Comparison of ENCODE assay signal across 8 cellular contexts in the genomic region with DNA sequence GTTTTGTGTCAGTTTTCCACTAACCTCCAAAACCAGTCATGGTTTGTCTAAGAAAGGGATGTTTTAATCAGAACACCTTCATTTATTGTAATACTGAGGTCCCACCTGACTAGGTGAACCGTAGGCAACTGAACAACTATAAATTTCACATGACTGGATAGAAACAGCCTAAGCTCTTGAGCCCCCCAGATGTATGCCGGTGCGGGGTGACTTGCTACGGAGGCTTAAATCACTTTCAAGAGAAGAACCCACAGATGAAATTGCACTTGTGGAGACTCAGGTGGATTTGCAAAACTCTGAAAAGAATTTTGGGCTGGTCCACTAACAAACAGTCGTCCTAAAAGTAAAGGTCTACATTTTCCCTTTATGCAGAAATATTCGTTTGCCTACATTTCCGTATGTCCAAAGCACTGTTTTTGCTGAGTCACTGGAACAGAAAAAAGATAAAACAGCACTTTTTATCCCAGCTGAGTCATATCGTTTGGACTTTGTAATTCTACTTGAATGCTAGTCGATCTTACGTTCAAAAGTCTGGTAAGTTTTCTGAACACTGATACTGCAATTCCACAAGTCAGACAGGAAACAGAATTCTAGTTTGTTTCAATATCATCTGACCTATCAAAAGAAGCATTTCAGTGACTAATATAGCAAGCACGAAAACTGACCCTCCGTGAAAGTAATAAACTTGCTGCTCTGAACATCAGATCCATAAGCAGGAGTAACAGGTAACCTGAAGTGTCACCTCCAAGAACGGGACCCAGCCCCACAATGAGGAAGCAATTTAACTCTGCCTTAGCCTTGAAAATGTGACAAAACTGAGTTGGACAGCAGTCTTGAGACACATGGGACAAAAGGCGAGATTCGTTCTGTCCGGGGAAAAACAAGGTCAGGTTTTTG. TPM values are rescaled to one million over a fixed set of nuclear protein-coding genes. Genes with fewer than 3 reads are reported as not detected.
DNase-seq lines count a peak whose midpoint lies in the region; ATAC-seq and TF ChIP-seq lines count a peak whose summit lies in the region.

No MANE protein-coding gene starts in this region.

- peak overlapping the region; percentile 52 for H3K4me3 ChIP-seq in AG04449 (ENCODE audit: low read depth, low read length)
- H3K4me3 ChIP-seq in MG63, result peak overlapping the region; percentile 30
- peak overlapping the region; percentile 53 to 73 for H3K4me3 ChIP-seq in duodenal mucosa (ENCODE audit: low read depth in 1 of 2, low read length in 2 of 2)

- no peak for TF ChIP-seq CTCF in AG04449 (IDR thresholded peaks at IDR 0.05; ENCODE audit: insufficient read depth, low read length, missing control alignments)

- peaks cover 16 to 24% of the 10 kb centered on the region in 2 donors for H3K27me3 Mint-ChIP-seq in effector memory CD8-positive, alpha-beta T cell

- CTCF ChIA-PET in AG04449 (lab: Yijun Ruan, JAX), result interaction anchor here (1.0 to 1.4 kb wide), 3 partner anchors 12 to 79 kb away, joined by 3 to 8 read pairs (median 4); no protein-coding TSS in a partner anchor

- H3K36me3 Mint-ChIP-seq in effector memory CD8-positive, alpha-beta T cell (ENCODE audit: insufficient read depth), result peaks cover 4% of the 10 kb centered on the region

- peak; percentile 85 for DNase-seq in AG04449 (ENCODE audit: low read depth, low spot score)
- DNase-seq in MG63, result no peak
- DNase-seq in myocyte (ENCODE audit: low read depth), result peak; percentile 59
- no peak for DNase-seq in DMS114 treated with DMSO at 0.1 percent for 48 hours (lab: John Stamatoyannopoulos, UW; ENCODE audit: unreplicated experiment)
- DNase-seq in iPS-NIHi11 (ENCODE audit: low spot score), result no peak
- no peak for DNase-seq in effector memory CD8-positive, alpha-beta T cell

- no peaks in the 10 kb centered on the region for H3K27me3 ChIP-seq in MG63
- H3K27me3 ChIP-seq in duodenal mucosa (ENCODE audit: control insufficient read depth in 1 of 2, insufficient read depth in 2 of 2, low read length in 2 of 2), result no peaks in the 10 kb centered on the region

- H3K36me3 ChIP-seq in MG63, result no peaks in the 10 kb centered on the region
- H3K36me3 ChIP-seq in duodenal mucosa (ENCODE audit: control insufficient read depth in 1 of 2, insufficient read depth in 2 of 2, low read length in 2 of 2), result peaks cover 0 to 3% of the 10 kb centered on the region in 2 donors

- ATAC-seq in GM19468 (IDR thresholded peaks at IDR 0.05; ENCODE audit: extremely low read depth, unreplicated experiment), result peak; percentile 59
- no peak for ATAC-seq in effector memory CD8-positive, alpha-beta T cell (replicated peaks)

- H3K9me3 Mint-ChIP-seq in effector memory CD8-positive, alpha-beta T cell, result no peaks in the 10 kb centered on the region

- H3K4me1 Mint-ChIP-seq in effector memory CD8-positive, alpha-beta T cell (ENCODE audit: low read depth in 2 of 2), result peaks cover 0 to 11% of the 10 kb centered on the region in 2 donors

- POLR2A ChIA-PET in AG04449 (lab: Yijun Ruan, JAX), result no interaction called here

- H3K4me1 ChIP-seq in duodenal mucosa (ENCODE audit: control insufficient read depth in 1 of 2, insufficient read depth in 2 of 2, low read length in 2 of 2), result peaks cover 9 to 24% of the 10 kb centered on the region in 2 donors

- peak overlapping the region in 1 of 2 donors; percentile 4 for H3K27ac Mint-ChIP-seq in effector memory CD8-positive, alpha-beta T cell

- H3K9ac ChIP-seq in duodenal mucosa (ENCODE audit: low read depth in 1 of 2, low read length in 2 of 2), result peak overlapping the region; percentile 10 to 31

- H3K4me3 Mint-ChIP-seq in effector memory CD8-positive, alpha-beta T cell, result peak overlapping the region in 1 of 2 donors; percentile 23

- H3K9me3 ChIP-seq in MG63, result no peaks in the 10 kb centered on the region
- no peaks in the 10 kb centered on the region for H3K9me3 ChIP-seq in duodenal mucosa (ENCODE audit: control insufficient read depth in 1 of 2, low read length in 2 of 2)

- H3K27ac ChIP-seq in duodenal mucosa (ENCODE audit: low read depth, low read length), result peak overlapping the region; percentile 58

RNA-seq across cellular contexts. Expression of a gene that starts 18.1 kb away (rescaled TPM):
- total RNA-seq in MG63 (2014; rRNA removed; shearing (Covaris generic); ENCODE audit: low replicate concordance), result 1.7 and 2.4 TPM in 2 replicates
- total RNA-seq in myocyte, result 11.3 TPM in 2 replicates
- 5.5 TPM for polyA plus RNA-seq in myocyte (2012)

Comparison
In these comparisons a context has a peak if more than half of its experiments do, and no peak if none do; other contexts are left out.
1. DNase-seq: peak in AG04449 (single experiment) and myocyte (single experiment); none in MG63 (single experiment), DMS114 treated with DMSO at 0.1 percent for 48 hours (single experiment), iPS-NIHi11 (single experiment) and effector memory CD8-positive, alpha-beta T cell (0 of 3).
2. Peak in every context shown above with its lines, with median percentiles within 50 percentile points of each other: H3K4me3 ChIP-seq.